In genomic region chr2:65382776-65383357, GRCh38 we compare ENCODE assay signal across 8 cellular contexts. TPM values are rescaled to one million over a fixed set of nuclear protein-coding genes. Genes with fewer than 3 reads are reported as not detected.
DNase-seq lines count a peak whose midpoint lies in the region; ATAC-seq, FAIRE-seq and TF ChIP-seq lines count a peak whose summit lies in the region.

No MANE protein-coding gene starts in this region.

- DNase-seq in DMS153 treated with DMSO at 0.1 percent for 48 hours (lab: John Stamatoyannopoulos, UW; ENCODE audit: unreplicated experiment) (peak; percentile 81), HUDEP-2 (lab: John Stamatoyannopoulos, UW; ENCODE audit: unreplicated experiment in 76 of 76) (peak in 75 of 76 experiments; percentile 9 to 96 (median 87)), T-helper 9 cell (peak; percentile 42), astrocyte (ENCODE audit: low read depth) (peak; percentile 99), HuH-7 (ENCODE audit: low spot score) (no peak)
- peak; percentile 22 to 62 (median 40) for DNase-seq in stimulated activated CD4-positive, alpha-beta T cell treated with anti-CD3 and anti-CD28 coated beads, TNF-alpha, amount 100 ng/mL, for 1 hour (ENCODE audit: low read depth in 3 of 3, low spot score in 1 of 3)

- peaks cover 71% of the 10 kb centered on the region for H4K20me1 ChIP-seq in astrocyte (ENCODE audit: insufficient read depth, low read length)

- H3K4me3 ChIP-seq in astrocyte (ENCODE audit: insufficient read depth, low read depth, low read length), result peak overlapping the region; percentile 26

- TF ChIP-seq CTCF in astrocyte (IDR thresholded peaks at IDR 0.05; ENCODE audit: insufficient read depth, low read depth, low read length), result no peak

- peak overlapping the region; percentile 66 for H3K9ac ChIP-seq in astrocyte (ENCODE audit: low read length)

- ATAC-seq in GM21515 (IDR thresholded peaks at IDR 0.05; ENCODE audit: unreplicated experiment), result peak; percentile 69

- H3K36me3 ChIP-seq in astrocyte (ENCODE audit: insufficient read depth, low read length), result no peaks in the 10 kb centered on the region

- no peaks in the 10 kb centered on the region for H3K9me3 Mint-ChIP-seq in astrocyte (ENCODE audit: unreplicated experiment)

- no peak overlapping the region for H2AFZ ChIP-seq in astrocyte (ENCODE audit: low read depth, low read length)

- no peaks in the 10 kb centered on the region for H3K9me3 ChIP-seq in astrocyte (ENCODE audit: insufficient read depth, low read depth, low read length)

- H3K36me3 Mint-ChIP-seq in astrocyte (ENCODE audit: low read depth, unreplicated experiment), result peaks cover 6% of the 10 kb centered on the region

- H3K4me2 ChIP-seq in astrocyte (ENCODE audit: low read length), result peak overlapping the region; percentile 76

- no peak for FAIRE-seq in astrocyte (lab: Jason Lieb, UNC)

- no peaks in the 10 kb centered on the region for H3K27me3 Mint-ChIP-seq in astrocyte (ENCODE audit: low read depth, unreplicated experiment)

- H3K27ac ChIP-seq in astrocyte (ENCODE audit: low read depth, low read length) (peak overlapping the region; percentile 79), layer of hippocampus (ENCODE audit: low read depth, low read length) (peak overlapping the region; percentile 35)

- H3K27me3 ChIP-seq in astrocyte (ENCODE audit: insufficient read depth, low read length) (no peaks in the 10 kb centered on the region), layer of hippocampus (ENCODE audit: control insufficient read depth, insufficient read depth, low read length) (no peaks in the 10 kb centered on the region)

- H3K4me3 Mint-ChIP-seq in astrocyte (ENCODE audit: unreplicated experiment), result peak overlapping the region; percentile 45

- peaks cover 72% of the 10 kb centered on the region for H3K4me1 Mint-ChIP-seq in astrocyte (ENCODE audit: low read depth, unreplicated experiment)

- H3K27ac Mint-ChIP-seq in astrocyte (ENCODE audit: unreplicated experiment), result peak overlapping the region; percentile 79

- H3K4me1 ChIP-seq in astrocyte (ENCODE audit: insufficient read depth, low read length), result peaks cover 49% of the 10 kb centered on the region

- H3K79me2 ChIP-seq in astrocyte (ENCODE audit: insufficient read depth, low read length), result peaks cover 66% of the 10 kb centered on the region

RNA-seq across cellular contexts. Expression of gene SPRED2, which starts 49.5 kb away (rescaled TPM):
- total RNA-seq in astrocyte, result 47.3 and 55.2 TPM in 2 replicates
